ENCODE assay signal across 1 cellular context in genomic region chr18:46053368-46054095, GRCh38.
TF ChIP-seq lines count a peak whose summit lies in the region.

No MANE protein-coding gene starts in this region.

TF ChIP-seq in IMR-90, 13 proteins besides CTCF, POLR2A, EP300 and RAD21:
- TF ChIP-seq MAZ (IDR thresholded peaks at IDR 0.05; ENCODE audit: borderline replicate concordance, low read depth, low read length) = no peak
- TF ChIP-seq CHD1 (IDR thresholded peaks at IDR 0.05; ENCODE audit: low read depth, low read length) = no peak
- no peak for TF ChIP-seq MXI1 (IDR thresholded peaks at IDR 0.05; ENCODE audit: borderline replicate concordance, low read depth, low read length)
- no peak for TF ChIP-seq RFX5 (IDR thresholded peaks at IDR 0.05; ENCODE audit: low read depth, low read length)
- TF ChIP-seq BHLHE40 (IDR thresholded peaks at IDR 0.05; ENCODE audit: low read depth, low read length) = no peak
- TF ChIP-seq CEBPB (IDR thresholded peaks at IDR 0.05; ENCODE audit: low read depth, low read length) = no peak
- TF ChIP-seq ELK1 (IDR thresholded peaks at IDR 0.05; ENCODE audit: borderline replicate concordance, low read depth, low read length) = no peak
- no peak for TF ChIP-seq SMC3 (IDR thresholded peaks at IDR 0.05; ENCODE audit: low read depth, low read length)
- TF ChIP-seq USF2 (IDR thresholded peaks at IDR 0.05; ENCODE audit: low read depth, low read length) = no peak
- TF ChIP-seq RCOR1 (IDR thresholded peaks at IDR 0.05; ENCODE audit: insufficient replicate concordance, low read length) = no peak
- TF ChIP-seq NFE2L2 (IDR thresholded peaks at IDR 0.05; ENCODE audit: low read depth, low read length) = no peak
- TF ChIP-seq FOS (IDR thresholded peaks at IDR 0.05; ENCODE audit: low read depth, low read length) = no peak
- no peak for TF ChIP-seq MAFK (IDR thresholded peaks at IDR 0.05; ENCODE audit: low read depth, low read length)
